ENCODE assay signal across 27 cellular contexts in genomic region chr1:38488162-38488898, GRCh38.
"Had no signal": no experiment of that assay in that cellular context is flagged by ENCODE, and none has a peak within 500 bp of the region (broad histone marks: within the 10 kb centered on the region; RNA-seq: fewer than 3 reads in every experiment).

No MANE protein-coding gene starts in this region.

- H3K9me3 ChIP-seq: ascending aorta had no signal

- H3K4me1 ChIP-seq: ascending aorta had no signal

- H3K4me1 Mint-ChIP-seq: activated naive CD4-positive, alpha-beta T cell treated with anti-CD3 and anti-CD28 coated beads, Interleukin-2, amount 50 U/mL, for 24 hours; activated T-helper 17 cell treated with anti-CD3 and anti-CD28 coated beads, Interleukin-2, amount 50 U/mL, for 72 hours had no signal

- H3K4me3 ChIP-seq: ascending aorta had no signal

- H3K36me3 ChIP-seq: ascending aorta had no signal

- H3K27me3 ChIP-seq: ascending aorta had no signal

- H3K27ac ChIP-seq: ascending aorta had no signal

- DNase-seq: activated CD4-positive, alpha-beta T cell treated with anti-CD3 and anti-CD28 coated beads, Interleukin-2, amount 10 ng/mL, durations not matched to agents 24 days and 14 days; activated CD4-positive, alpha-beta T cell treated with anti-CD3 and anti-CD28 coated beads, Interleukin-2, amount 50 U/mL, for 4 hours; activated CD8-positive, alpha-beta T cell treated with anti-CD3 and anti-CD28 coated beads for 36 hours; activated gamma-delta T cell; activated naive CD4-positive, alpha-beta T cell treated with Interleukin-2 at 50 U/mL for 16 hours; activated naive CD8-positive, alpha-beta T cell treated with anti-CD3 and anti-CD28 coated beads, Interleukin-2, amount 10 ng/mL, durations not matched to agents 7 days and 5 days; activated T-cell treated with anti-CD3 and anti-CD28 coated beads, Interleukin-2, amount 50 U/mL, for 1 hour; activated T-cell treated with anti-CD3 and anti-CD28 coated beads, Interleukin-2, amount 50 U/mL, for 72 hours; amygdala; cerebellar nuclear complex; NCI-H1092 treated with DMSO at 0.1 percent for 48 hours; NCI-H1417; NCI-H146; NCI-H187; NCI-H2029 treated with DMSO at 0.1 percent for 48 hours; NCI-H2107; NCI-H2171; NCI-H510A; NCI-H526; NCI-H748 treated with DMSO at 0.1 percent for 48 hours; NK-92 treated with Interleukin-12 subunit alpha and Interleukin-12 subunit beta, amount 100 ng/mL, for 24 hours; Right ventricle myocardium superior; SW 1271; T1000 had no signal

- H3K36me3 Mint-ChIP-seq: activated naive CD4-positive, alpha-beta T cell treated with anti-CD3 and anti-CD28 coated beads, Interleukin-2, amount 50 U/mL, for 24 hours; activated naive CD8-positive, alpha-beta T cell treated with anti-CD3 and anti-CD28 coated beads, Interleukin-2, amount 10 ng/mL, durations not matched to agents 7 days and 5 days had no signal

- ATAC-seq: activated CD8-positive, alpha-beta T cell treated with anti-CD3 and anti-CD28 coated beads for 36 hours; activated T-cell treated with anti-CD3 and anti-CD28 coated beads, Interleukin-2, amount 50 U/mL, for 72 hours; activated T-helper 17 cell treated with anti-CD3 and anti-CD28 coated beads, Interleukin-2, amount 50 U/mL, for 72 hours had no signal

- H3K4me3 Mint-ChIP-seq: activated CD4-positive, alpha-beta T cell treated with anti-CD3 and anti-CD28 coated beads, Interleukin-2, amount 10 ng/mL, durations not matched to agents 24 days and 14 days; activated CD8-positive, alpha-beta T cell treated with anti-CD3 and anti-CD28 coated beads for 36 hours; activated naive CD4-positive, alpha-beta T cell treated with anti-CD3 and anti-CD28 coated beads, Interleukin-2, amount 50 U/mL, for 24 hours; activated naive CD8-positive, alpha-beta T cell treated with anti-CD3 and anti-CD28 coated beads, Interleukin-2, amount 10 ng/mL, durations not matched to agents 7 days and 5 days; activated T-cell treated with anti-CD3 and anti-CD28 coated beads, Interleukin-2, amount 50 U/mL, for 72 hours; activated T-helper 17 cell treated with anti-CD3 and anti-CD28 coated beads, Interleukin-2, amount 50 U/mL, for 72 hours had no signal

- H3K9me3 Mint-ChIP-seq: activated CD4-positive, alpha-beta T cell treated with anti-CD3 and anti-CD28 coated beads, Interleukin-2, amount 10 ng/mL, durations not matched to agents 24 days and 14 days; activated CD8-positive, alpha-beta T cell treated with anti-CD3 and anti-CD28 coated beads for 36 hours; activated naive CD4-positive, alpha-beta T cell treated with anti-CD3 and anti-CD28 coated beads, Interleukin-2, amount 50 U/mL, for 24 hours; activated naive CD8-positive, alpha-beta T cell treated with anti-CD3 and anti-CD28 coated beads, Interleukin-2, amount 10 ng/mL, durations not matched to agents 7 days and 5 days; activated T-cell treated with anti-CD3 and anti-CD28 coated beads, Interleukin-2, amount 50 U/mL, for 72 hours; activated T-helper 17 cell treated with anti-CD3 and anti-CD28 coated beads, Interleukin-2, amount 50 U/mL, for 72 hours had no signal

- H3K27ac Mint-ChIP-seq: activated CD4-positive, alpha-beta T cell treated with anti-CD3 and anti-CD28 coated beads, Interleukin-2, amount 10 ng/mL, durations not matched to agents 24 days and 14 days; activated CD8-positive, alpha-beta T cell treated with anti-CD3 and anti-CD28 coated beads for 36 hours; activated naive CD4-positive, alpha-beta T cell treated with anti-CD3 and anti-CD28 coated beads, Interleukin-2, amount 50 U/mL, for 24 hours; activated naive CD8-positive, alpha-beta T cell treated with anti-CD3 and anti-CD28 coated beads, Interleukin-2, amount 10 ng/mL, durations not matched to agents 7 days and 5 days; activated T-cell treated with anti-CD3 and anti-CD28 coated beads, Interleukin-2, amount 50 U/mL, for 72 hours; activated T-helper 17 cell treated with anti-CD3 and anti-CD28 coated beads, Interleukin-2, amount 50 U/mL, for 72 hours had no signal
